8 cellular contexts compared by ENCODE assay signal in the genomic region with DNA sequence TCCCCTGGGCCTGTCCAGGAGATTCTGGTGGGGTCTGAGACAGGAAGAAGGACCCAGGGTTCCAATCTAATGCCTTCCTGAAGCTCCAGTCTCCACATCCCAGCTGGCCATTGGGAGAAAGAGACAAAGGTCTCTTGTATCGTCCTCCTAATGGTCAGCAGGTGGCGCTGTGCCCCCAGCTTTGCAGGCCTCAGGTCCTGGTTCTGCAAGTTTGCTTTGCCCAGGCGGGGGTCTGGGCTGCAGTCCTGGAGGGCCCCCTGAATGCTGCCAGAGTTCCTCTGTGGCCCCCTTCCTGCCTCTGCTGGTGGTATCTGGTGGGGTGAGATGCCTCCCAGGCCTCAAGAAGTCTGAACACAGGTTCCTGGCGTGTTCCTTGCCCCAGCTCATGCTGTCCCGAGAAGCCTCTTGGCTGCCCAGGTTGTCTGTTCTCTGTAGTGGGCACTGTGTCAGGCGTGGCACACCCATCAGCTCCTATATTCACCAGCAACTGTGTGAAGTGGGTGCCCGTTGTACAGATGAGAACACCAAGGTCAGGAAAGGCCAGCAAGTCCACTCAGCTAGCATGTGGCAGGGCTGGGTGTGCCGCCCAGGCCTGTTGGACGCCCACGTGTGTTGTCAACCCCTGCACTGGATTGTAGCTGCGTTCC. TPM values are rescaled to one million over a fixed set of nuclear protein-coding genes. Genes with fewer than 3 reads are reported as not detected.
A peak's percentile ranks its signal among the peaks of the same experiment; 100 is the strongest.
DNase-seq lines count a peak whose midpoint lies in the region; ATAC-seq and TF ChIP-seq lines count a peak whose summit lies in the region.

No MANE protein-coding gene starts in this region.

- H2AFZ ChIP-seq in fibroblast of lung (ENCODE audit: low read length) = no peak overlapping the region

- peak; percentile 75 for TF ChIP-seq CTCF in CD4-positive, alpha-beta T cell (IDR thresholded peaks at IDR 0.05)
- TF ChIP-seq CTCF in HEK293 (tag by site-specific recombination; IDR thresholded peaks at IDR 0.05) (peak; percentile 85), fibroblast of lung (conservative IDR thresholded peaks at IDR 0.05 in 1 of 2, IDR thresholded peaks at IDR 0.05 in 1 of 2; ENCODE audit: low read depth in 1 of 2, low read length in 2 of 2) (peak; percentile 67 to 84), tibial artery (IDR thresholded peaks at IDR 0.05) (peak; percentile 48 to 51)

- H3K36me3 ChIP-seq in HEK293 (ENCODE audit: control insufficient read depth in 2 of 2, insufficient read depth in 1 of 2, low read length in 2 of 2) (no peaks in the 10 kb centered on the region), fibroblast of lung (ENCODE audit: control insufficient read depth, insufficient read depth, low read length) (no peaks in the 10 kb centered on the region), tibial artery (no peaks in the 10 kb centered on the region)

- no peaks in the 10 kb centered on the region for H3K27me3 Mint-ChIP-seq in CD4-positive, alpha-beta T cell
- H3K27me3 Mint-ChIP-seq in natural killer cell treated with Interleukin-12 subunit alpha and Interleukin-12 subunit beta and Interleukin-15 and Interleukin-18, amount 100 ng/mL, for 72 hours = no peaks in the 10 kb centered on the region

- H3K4me2 ChIP-seq in fibroblast of lung (ENCODE audit: extremely low read depth, insufficient read depth, low read length) = no peak overlapping the region

- H3K4me3 ChIP-seq in HEK293 (ENCODE audit: low read depth, low read length) (no peak overlapping the region), fibroblast of lung (replicated peaks in 1 of 4; ENCODE audit: control extremely low read depth in 1 of 4, insufficient read depth in 1 of 4, low read depth in 3 of 4, low read length in 4 of 4) (no peak overlapping the region), tibial artery (no peak overlapping the region)

- H3K79me2 ChIP-seq in fibroblast of lung (ENCODE audit: control insufficient read depth, insufficient read depth, low read length) = no peaks in the 10 kb centered on the region

- no peaks in the 10 kb centered on the region for H3K27me3 ChIP-seq in CD4-positive, alpha-beta T cell (ENCODE audit: control insufficient read depth, insufficient read depth, low read length)
- H3K27me3 ChIP-seq in fibroblast of lung (ENCODE audit: control insufficient read depth, insufficient read depth, low read length) = no peaks in the 10 kb centered on the region
- H3K27me3 ChIP-seq in tibial artery = peaks cover 0 to 43% of the 10 kb centered on the region in 2 donors

- POLR2A ChIA-PET in CD4-positive, alpha-beta T cell (lab: Charles Lee) = interaction anchor here (0.6 to 0.9 kb wide), 2 partner anchors 11 to 52 kb away, joined by 3 read pairs; partner anchors contain the start of gene MRPS15
- POLR2A ChIA-PET in HEK293 (lab: Yijun Ruan, JAX) = interaction anchor here (0.6 to 0.9 kb wide), 2 partner anchors 52 to 1533 kb away, joined by 3 read pairs; partner anchors contain the start of gene MRPS15

- no peak overlapping the region for H3K4me3 Mint-ChIP-seq in CD4-positive, alpha-beta T cell
- no peak overlapping the region for H3K4me3 Mint-ChIP-seq in natural killer cell treated with Interleukin-12 subunit alpha and Interleukin-12 subunit beta and Interleukin-15 and Interleukin-18, amount 100 ng/mL, for 72 hours

- H3K4me1 ChIP-seq in HEK293 (ENCODE audit: control insufficient read depth, insufficient read depth, low read length) (no peaks in the 10 kb centered on the region), fibroblast of lung (ENCODE audit: control insufficient read depth, extremely low read depth, insufficient read depth, low read length) (no peaks in the 10 kb centered on the region), tibial artery (no peaks in the 10 kb centered on the region)

- DNase-seq in CD4-positive, alpha-beta T cell = peak in 9 of 10 experiments; percentile 5 to 42 (median 19)
- DNase-seq in NCI-H748 treated with DMSO at 0.1 percent for 48 hours (lab: John Stamatoyannopoulos, UW) (peak; percentile 15), fibroblast of lung (ENCODE audit: low read depth in 2 of 2) (peak; percentile 40 to 53), tibial artery (peak; percentile 25 to 62)
- peak; percentile 25 for DNase-seq in activated CD8-positive, alpha-beta memory T cell treated with anti-CD3 and anti-CD28 coated beads, Interleukin-2, amount 50 U/mL, for 4 hours
- no peak for DNase-seq in natural killer cell treated with Interleukin-12 subunit alpha and Interleukin-12 subunit beta and Interleukin-15 and Interleukin-18, amount 100 ng/mL, for 72 hours (ENCODE audit: low spot score)

- intact Hi-C loops in CD4-positive, alpha-beta T cell (cut with DNase I, micrococcal nuclease) = loop anchor here in 1 of 2 experiments (2.0 to 5.0 kb wide), 2 partner anchors 806 to 918 kb away; no protein-coding TSS in a partner anchor
- intact Hi-C loops in tibial artery (cut with DNase I; ENCODE audit: low total_unique reads) = loop anchor here (5.0 kb wide), 1 partner anchor 1744 kb away; no protein-coding TSS in a partner anchor

- H3K4me1 Mint-ChIP-seq in CD4-positive, alpha-beta T cell (ENCODE audit: low read depth) = no peaks in the 10 kb centered on the region
- H3K4me1 Mint-ChIP-seq in natural killer cell treated with Interleukin-12 subunit alpha and Interleukin-12 subunit beta and Interleukin-15 and Interleukin-18, amount 100 ng/mL, for 72 hours (ENCODE audit: low read depth in 2 of 2) = no peaks in the 10 kb centered on the region

- no peak for ATAC-seq in CD4-positive, alpha-beta T cell (ENCODE audit: poor library complexity)
- peak; percentile 31 to 62 for ATAC-seq in natural killer cell treated with Interleukin-12 subunit alpha and Interleukin-12 subunit beta and Interleukin-15 and Interleukin-18, amount 100 ng/mL, for 72 hours
- no peak for ATAC-seq in GM21528 (IDR thresholded peaks at IDR 0.05; ENCODE audit: low FRiP score, unreplicated experiment)

- H3K27ac Mint-ChIP-seq in CD4-positive, alpha-beta T cell = no peak overlapping the region
- H3K27ac Mint-ChIP-seq in natural killer cell treated with Interleukin-12 subunit alpha and Interleukin-12 subunit beta and Interleukin-15 and Interleukin-18, amount 100 ng/mL, for 72 hours = no peak overlapping the region

- no peaks in the 10 kb centered on the region for H3K9me3 ChIP-seq in CD4-positive, alpha-beta T cell (ENCODE audit: control insufficient read depth, low read length)
- H3K9me3 ChIP-seq in HEK293 (ENCODE audit: control insufficient read depth, insufficient read depth, low read depth, low read length) (no peaks in the 10 kb centered on the region), fibroblast of lung (ENCODE audit: control insufficient read depth, insufficient read depth, low read depth, low read length) (no peaks in the 10 kb centered on the region), tibial artery (no peaks in the 10 kb centered on the region)

- no peak overlapping the region for H3K27ac ChIP-seq in CD4-positive, alpha-beta T cell (ENCODE audit: low read depth, low read length)
- H3K27ac ChIP-seq in HEK293 (ENCODE audit: extremely low read depth, low read depth, low read length) (no peak overlapping the region), fibroblast of lung (ENCODE audit: insufficient read depth, low read length) (no peak overlapping the region), tibial artery (no peak overlapping the region)

- no peak overlapping the region for H3K9ac ChIP-seq in fibroblast of lung (ENCODE audit: insufficient read depth, low read length)

- H4K20me1 ChIP-seq in fibroblast of lung (ENCODE audit: control insufficient read depth, extremely low read depth, insufficient read depth, low read length) = no peaks in the 10 kb centered on the region

- CTCF ChIA-PET in CD4-positive, alpha-beta T cell (lab: Charles Lee) = interaction anchor here (0.6 to 2.2 kb wide), 3 partner anchors 10 to 918 kb away, joined by 3 to 5 read pairs (median 3); no protein-coding TSS in a partner anchor
- CTCF ChIA-PET in HEK293 (lab: Yijun Ruan, JAX) = interaction anchor here (0.5 to 3.5 kb wide), 51 partner anchors 9 to 1165 kb away, joined by 3 to 26 read pairs (median 4); partner anchors contain the start of gene CSF3R

- H3K36me3 Mint-ChIP-seq in CD4-positive, alpha-beta T cell (ENCODE audit: low read depth) = no peaks in the 10 kb centered on the region
- H3K36me3 Mint-ChIP-seq in natural killer cell treated with Interleukin-12 subunit alpha and Interleukin-12 subunit beta and Interleukin-15 and Interleukin-18, amount 100 ng/mL, for 72 hours = no peaks in the 10 kb centered on the region

- H3K9me3 Mint-ChIP-seq in CD4-positive, alpha-beta T cell = no peaks in the 10 kb centered on the region
- H3K9me3 Mint-ChIP-seq in natural killer cell treated with Interleukin-12 subunit alpha and Interleukin-12 subunit beta and Interleukin-15 and Interleukin-18, amount 100 ng/mL, for 72 hours = no peaks in the 10 kb centered on the region

TF ChIP-seq in HEK293, 187 proteins besides CTCF, POLR2A, EP300 and RAD21 (continues in another document):
- TF ChIP-seq ZNF138 (tag by site-specific recombination; IDR thresholded peaks at IDR 0.05; ENCODE audit: borderline replicate concordance) (no peak), ZNF2 (tag by site-specific recombination; IDR thresholded peaks at IDR 0.05) (0 out of 2 replicates have a peak, but pooled peaks have one; percentile 46), ZFHX2 (tag by site-specific recombination; conservative IDR thresholded peaks at IDR 0.05) (peak; percentile 81)

RNA-seq across cellular contexts. Expression of gene CSF3R, which starts 33.8 kb away (rescaled TPM):
- total RNA-seq in CD4-positive, alpha-beta T cell = 1 to 10 TPM; 3.7 to 4.1 TPM
- total RNA-seq in fibroblast of lung = under 0.01 and 0.51 TPM in 2 replicates
- polyA plus RNA-seq in fibroblast of lung = not detected in 2 replicates
- not detected in 2 replicates for polyA plus RNA-seq in fibroblast of lung (2012)
- polyA minus RNA-seq in fibroblast of lung (ENCODE audit: low replicate concordance) = not detected in 2 replicates
- under 1 TPM; 0.64 to 0.78 TPM for total RNA-seq in natural killer cell treated with Interleukin-12 subunit alpha and Interleukin-12 subunit beta and Interleukin-15 and Interleukin-18, amount 100 ng/mL, for 72 hours

RNA-seq across cellular contexts. Expression of gene MRPS15, which starts 52.3 kb away (rescaled TPM):
- total RNA-seq in CD4-positive, alpha-beta T cell = 10 to 100 TPM; 35.4 to 36.4 TPM
- 75.0 and 75.5 TPM in 2 replicates for total RNA-seq in fibroblast of lung
- polyA plus RNA-seq in fibroblast of lung = 99.1 and 112 TPM in 2 replicates
- 87.3 and 99.7 TPM in 2 replicates for polyA plus RNA-seq in fibroblast of lung (2012)
- polyA minus RNA-seq in fibroblast of lung (ENCODE audit: low replicate concordance) = 3.8 and 13.7 TPM in 2 replicates
- total RNA-seq in natural killer cell treated with Interleukin-12 subunit alpha and Interleukin-12 subunit beta and Interleukin-15 and Interleukin-18, amount 100 ng/mL, for 72 hours = 100 to 1,000 TPM in 1 of 2 donors, 10 to 100 TPM in 1; 78.8 to 109 TPM

Comparison
In these comparisons a context has a peak if more than half of its experiments do, and no peak if none do; other contexts are left out.
1. ATAC-seq: peak in natural killer cell treated with Interleukin-12 subunit alpha and Interleukin-12 subunit beta and Interleukin-15 and Interleukin-18, amount 100 ng/mL, for 72 hours (2 of 2); none in CD4-positive, alpha-beta T cell (single experiment) and GM21528 (single experiment).
2. Peak in every context shown above with its lines, with median percentiles within 50 percentile points of each other: CTCF ChIP-seq.